ENCODE assay signal across 18 cellular contexts in genomic region chr20:61934716-61935530, GRCh38.
DNase-seq lines count a peak whose midpoint lies in the region; ATAC-seq and TF ChIP-seq lines count a peak whose summit lies in the region.
"Had no signal": no experiment of that assay in that cellular context is flagged by ENCODE, and none has a peak within 500 bp of the region (broad histone marks: within the 10 kb centered on the region; RNA-seq: fewer than 3 reads in every experiment).

No MANE protein-coding gene starts in this region.

- no peak for ATAC-seq in RWPE2 (ENCODE audit: low read depth)
- no peak for ATAC-seq in activated CD8-positive, alpha-beta memory T cell treated with anti-CD3 and anti-CD28 coated beads, Interleukin-2, amount 10 ng/mL, durations not matched to agents 7 days and 5 days
- ATAC-seq: foreskin keratinocyte, HepG2, left colon had no signal

- CTCF ChIA-PET in activated CD8-positive, alpha-beta memory T cell treated with anti-CD3 and anti-CD28 coated beads, Interleukin-2, amount 10 ng/mL, durations not matched to agents 7 days and 5 days (lab: Charles Lee) = no interaction called here

- TF ChIP-seq CTCF in RWPE2 (IDR thresholded peaks at IDR 0.05; ENCODE audit: poor library complexity, severe bottlenecking) (no peak), fibroblast of villous mesenchyme (IDR thresholded peaks at IDR 0.05; ENCODE audit: insufficient read depth, low read depth, low read length) (no peak), sigmoid colon (IDR thresholded peaks at IDR 0.05) (no peak), esophagus muscularis mucosa (IDR thresholded peaks at IDR 0.05) (no peak)

- H3K4me3 ChIP-seq in RWPE2 (ENCODE audit: severe bottlenecking) (no peak overlapping the region), fibroblast of villous mesenchyme (ENCODE audit: low read depth, low read length) (no peak overlapping the region), sigmoid colon (no peak overlapping the region), esophagus muscularis mucosa (no peak overlapping the region)
- H3K4me3 ChIP-seq: coronary artery, PC-9 had no signal

- H3K4me1 Mint-ChIP-seq in activated CD8-positive, alpha-beta memory T cell treated with anti-CD3 and anti-CD28 coated beads, Interleukin-2, amount 10 ng/mL, durations not matched to agents 7 days and 5 days = no peaks in the 10 kb centered on the region

- H3K4me1 ChIP-seq in RWPE2 (ENCODE audit: insufficient read depth, poor library complexity, severe bottlenecking) = no peaks in the 10 kb centered on the region
- H3K4me1 ChIP-seq in sigmoid colon = no peaks in the 10 kb centered on the region
- H3K4me1 ChIP-seq in esophagus muscularis mucosa = no peaks in the 10 kb centered on the region
- H3K4me1 ChIP-seq: foreskin keratinocyte had no signal

- no peak overlapping the region for H3K27ac Mint-ChIP-seq in activated CD8-positive, alpha-beta memory T cell treated with anti-CD3 and anti-CD28 coated beads, Interleukin-2, amount 10 ng/mL, durations not matched to agents 7 days and 5 days
- H3K27ac Mint-ChIP-seq: stimulated activated naive CD8-positive, alpha-beta T cell treated with anti-CD3 and anti-CD28 coated beads, Interleukin-15, Interleukin-2, amounts not matched to agents 100 ng/mL and 50 ng/mL, for 24 hours had no signal

- no peak overlapping the region for H3K4me3 Mint-ChIP-seq in activated CD8-positive, alpha-beta memory T cell treated with anti-CD3 and anti-CD28 coated beads, Interleukin-2, amount 10 ng/mL, durations not matched to agents 7 days and 5 days
- H3K4me3 Mint-ChIP-seq: stimulated activated naive CD8-positive, alpha-beta T cell treated with anti-CD3 and anti-CD28 coated beads, Interleukin-15, Interleukin-2, amounts not matched to agents 100 ng/mL and 50 ng/mL, for 24 hours had no signal

- H3K27me3 ChIP-seq in RWPE2 (ENCODE audit: insufficient read depth, poor library complexity, severe bottlenecking) (no peaks in the 10 kb centered on the region), sigmoid colon (peaks cover 0 to 26% (median 12%) of the 10 kb centered on the region in 3 donors), esophagus muscularis mucosa (peaks cover 0 to 52% (median 0%) of the 10 kb centered on the region in 4 donors)
- H3K27me3 ChIP-seq: foreskin keratinocyte had no signal

- H3K9me3 ChIP-seq in RWPE2 (ENCODE audit: severe bottlenecking) (no peaks in the 10 kb centered on the region), sigmoid colon (no peaks in the 10 kb centered on the region), esophagus muscularis mucosa (no peaks in the 10 kb centered on the region)

- WGBS in sigmoid colon, 2 donors = 65 to 67% methylated on average over 24 of the region's 24 CpGs
- WGBS in esophagus muscularis mucosa = 56% methylated on average over 24 of the region's 24 CpGs

- TF ChIP-seq POLR2A in sigmoid colon (IDR thresholded peaks at IDR 0.05) = no peak
- TF ChIP-seq POLR2A in esophagus muscularis mucosa (IDR thresholded peaks at IDR 0.05; ENCODE audit: low read depth) = no peak

- H3K27me3 Mint-ChIP-seq in activated CD8-positive, alpha-beta memory T cell treated with anti-CD3 and anti-CD28 coated beads, Interleukin-2, amount 10 ng/mL, durations not matched to agents 7 days and 5 days = no peaks in the 10 kb centered on the region
- H3K27me3 Mint-ChIP-seq: stimulated activated naive CD8-positive, alpha-beta T cell treated with anti-CD3 and anti-CD28 coated beads, Interleukin-15, Interleukin-2, amounts not matched to agents 100 ng/mL and 50 ng/mL, for 24 hours had no signal

- intact Hi-C loops in sigmoid colon (cut with DNase I) = no loop called here
- intact Hi-C loops in esophagus muscularis mucosa (cut with DNase I) = no loop called here

- H3K27ac ChIP-seq in RWPE2 (ENCODE audit: poor library complexity, severe bottlenecking) = no peak overlapping the region
- no peak overlapping the region for H3K27ac ChIP-seq in sigmoid colon
- H3K27ac ChIP-seq in esophagus muscularis mucosa (replicated peaks in 1 of 4) = no peak overlapping the region
- H3K27ac ChIP-seq: coronary artery, foreskin keratinocyte, PC-9 had no signal

- H3K36me3 ChIP-seq in RWPE2 (ENCODE audit: low read depth) (peaks cover 9% of the 10 kb centered on the region), sigmoid colon (no peaks in the 10 kb centered on the region), esophagus muscularis mucosa (no peaks in the 10 kb centered on the region)

- TF ChIP-seq EP300 in sigmoid colon (IDR thresholded peaks at IDR 0.05) (no peak), esophagus muscularis mucosa (IDR thresholded peaks at IDR 0.05) (no peak)

- DNase-seq in ELF-1 (ENCODE audit: low read depth, low spot score) (peak; percentile 49), RWPE2 (ENCODE audit: low spot score) (peak; percentile 77), fibroblast of villous mesenchyme (ENCODE audit: low read depth) (peak; percentile 16), sigmoid colon (peak; percentile 25), EL (no peak), esophagus muscularis mucosa (ENCODE audit: extremely low spot score) (no peak)
- no peak for DNase-seq in activated CD8-positive, alpha-beta memory T cell treated with anti-CD3 and anti-CD28 coated beads, Interleukin-2, amount 10 ng/mL, durations not matched to agents 7 days and 5 days
- DNase-seq: activated CD4-positive, alpha-beta T cell treated with anti-CD3 and anti-CD28 coated beads for 4 hours; AML-193; foreskin keratinocyte; GF-D8; left colon; NCI-H146; nucleus accumbens; PC-9 had no signal

- H3K36me3 Mint-ChIP-seq in activated CD8-positive, alpha-beta memory T cell treated with anti-CD3 and anti-CD28 coated beads, Interleukin-2, amount 10 ng/mL, durations not matched to agents 7 days and 5 days = no peaks in the 10 kb centered on the region

- no peaks in the 10 kb centered on the region for H3K9me3 Mint-ChIP-seq in activated CD8-positive, alpha-beta memory T cell treated with anti-CD3 and anti-CD28 coated beads, Interleukin-2, amount 10 ng/mL, durations not matched to agents 7 days and 5 days (ENCODE audit: low read depth)
- H3K9me3 Mint-ChIP-seq: stimulated activated naive CD8-positive, alpha-beta T cell treated with anti-CD3 and anti-CD28 coated beads, Interleukin-15, Interleukin-2, amounts not matched to agents 100 ng/mL and 50 ng/mL, for 24 hours had no signal

Comparison
In these comparisons a context has a peak if more than half of its experiments do, and no peak if none do; other contexts are left out.
1. DNase-seq: peak in ELF-1 (single experiment), RWPE2 (single experiment), fibroblast of villous mesenchyme (single experiment) and sigmoid colon (single experiment); none in activated CD8-positive, alpha-beta memory T cell treated with anti-CD3 and anti-CD28 coated beads, Interleukin-2, amount 10 ng/mL, durations not matched to agents 7 days and 5 days (single experiment), EL (single experiment) and esophagus muscularis mucosa (single experiment).